21 cellular contexts compared by ENCODE assay signal in genomic region chr3:16081661-16082060, GRCh38.
DNase-seq lines count a peak whose midpoint lies in the region; ATAC-seq, FAIRE-seq and TF ChIP-seq lines count a peak whose summit lies in the region.
"Had no signal": no experiment of that assay in that cellular context is flagged by ENCODE, and none has a peak within 500 bp of the region (broad histone marks: within the 10 kb centered on the region; RNA-seq: fewer than 3 reads in every experiment).

No MANE protein-coding gene starts in this region.

- intact Hi-C loops in HCT116 (cut with micrococcal nuclease) = no loop called here
- intact Hi-C loops in K562 (cut with micrococcal nuclease) = no loop called here

- RAD21 ChIA-PET in HCT116 (lab: Charles Lee; ENCODE audit: low non-redundant PET in 1 of 2, low total read pairs in 2 of 2, uncharacterized antibody in 2 of 2, unreplicated experiment in 2 of 2) = no interaction called here

- FAIRE-seq in A549 (lab: Jason Lieb, UNC) (no peak), K562 (lab: Jason Lieb, UNC) (no peak)
- FAIRE-seq: A204.1, D721Med, G401.6, GM12891, GM19239 had no signal

- ATAC-seq in A549 = no peak
- ATAC-seq in HCT116 = no peak
- no peak for ATAC-seq in K562
- no peak for ATAC-seq in foreskin keratinocyte
- no peak for ATAC-seq in HG03571 (IDR thresholded peaks at IDR 0.05; ENCODE audit: unreplicated experiment)
- ATAC-seq: CD8-positive, alpha-beta T cell had no signal

- no peaks in the 10 kb centered on the region for H3K9me2 ChIP-seq in HCT116 (ENCODE audit: insufficient read depth)

- in situ Hi-C loops in K562 (cut with MboI) = no loop called here

- H2AFZ ChIP-seq in HCT116 (ENCODE audit: low read depth, low read length, poor library complexity, severe bottlenecking) = no peak overlapping the region
- no peak overlapping the region for H2AFZ ChIP-seq in K562 (ENCODE audit: low read depth, low read length)

- H3K4me3 ChIP-seq in A549 = no peak overlapping the region
- H3K4me3 ChIP-seq in HCT116 (replicated peaks in 1 of 2; ENCODE audit: low read depth in 1 of 2, low read length in 2 of 2) = no peak overlapping the region
- no peak overlapping the region for H3K4me3 ChIP-seq in K562
- H3K4me3 ChIP-seq: BLaER1 treated with 17β-estradiol and CSF1 and Interleukin-3, amounts not matched to agents 10 nM and 100 nM had no signal

- H3K79me2 ChIP-seq in HCT116 (ENCODE audit: insufficient read depth, low read length) (no peaks in the 10 kb centered on the region), K562 (ENCODE audit: control insufficient read depth, insufficient read depth, low read length) (no peaks in the 10 kb centered on the region)

- POLR2A ChIA-PET in A549 (lab: Yijun Ruan, JAX) (no interaction called here), HCT116 (lab: Charles Lee) (no interaction called here), K562 (lab: Yijun Ruan, JAX) (no interaction called here)

- H3K9ac ChIP-seq in HCT116 (ENCODE audit: low read length) (no peak overlapping the region), K562 (ENCODE audit: insufficient read depth in 1 of 2, low read depth in 2 of 2, low read length in 2 of 2) (no peak overlapping the region)
- H3K9ac ChIP-seq: BLaER1 treated with 17β-estradiol and CSF1 and Interleukin-3, amounts not matched to agents 10 nM and 100 nM had no signal

- H3K4me1 ChIP-seq in A549 = peaks cover 5% of the 10 kb centered on the region; the same call in 1 of the 3 replicates
- H3K4me1 ChIP-seq in HCT116 (ENCODE audit: control insufficient read depth in 1 of 2, insufficient read depth in 2 of 2, low read length in 2 of 2) = no peaks in the 10 kb centered on the region
- H3K4me1 ChIP-seq in K562 (replicated peaks in 1 of 2; ENCODE audit: control insufficient read depth in 2 of 2, insufficient read depth in 2 of 2, low read length in 2 of 2) = no peaks in the 10 kb centered on the region
- H3K4me1 ChIP-seq in foreskin keratinocyte = peaks cover 8% of the 10 kb centered on the region
- H3K4me1 ChIP-seq: BLaER1 treated with 17β-estradiol and CSF1 and Interleukin-3, amounts not matched to agents 10 nM and 100 nM; Caco-2 had no signal

- TF ChIP-seq EP300 in A549 (IDR thresholded peaks at IDR 0.05) = no peak
- no peak for TF ChIP-seq EP300 in K562 (IDR thresholded peaks at IDR 0.05; ENCODE audit: low read length)

- no peak for DNase-seq in A549 (ENCODE audit: low read depth in 1 of 2, low spot score in 1 of 2)
- DNase-seq in HCT116 (ENCODE audit: low read depth, low spot score) = no peak
- no peak for DNase-seq in K562 (ENCODE audit: extremely low read depth in 1 of 4, low spot score in 3 of 4)
- no peak for DNase-seq in RPMI8226
- DNase-seq in foreskin keratinocyte = no peak
- DNase-seq: 8988T; AML-193; Caco-2; Calu3; CD4-positive, alpha-beta T cell; CD8-positive, alpha-beta T cell; DMS79 treated with DMSO at 0.1 percent for 48 hours; GF-D8 had no signal

- H4K20me1 ChIP-seq in HCT116 (ENCODE audit: insufficient read depth) (no peaks in the 10 kb centered on the region), K562 (replicated peaks; ENCODE audit: control insufficient read depth, insufficient read depth, low read length) (no peaks in the 10 kb centered on the region)
- H4K20me1 ChIP-seq: BLaER1 treated with 17β-estradiol and CSF1 and Interleukin-3, amounts not matched to agents 10 nM and 100 nM had no signal

- no TSS peak for BruUV-seq in HCT116 (replicated peaks; lab: Mats Ljungman, UMichigan)
- no TSS peak for BruUV-seq in K562 (replicated peaks; lab: Mats Ljungman, UMichigan)

- peaks cover 34% of the 10 kb centered on the region for H3K9me3 ChIP-seq in A549
- H3K9me3 ChIP-seq in HCT116 (ENCODE audit: control insufficient read depth in 1 of 2, insufficient read depth in 1 of 2, low read depth in 1 of 2, low read length in 2 of 2) = peaks cover 4 to 11% of the 10 kb centered on the region in 2 experiments; a peak in 2 of 4 replicates
- H3K9me3 ChIP-seq in K562 (replicated peaks; ENCODE audit: control insufficient read depth, insufficient read depth, low read depth, low read length) = no peaks in the 10 kb centered on the region; the same call in 1 of the 2 replicates

- H3K9me1 ChIP-seq in K562 (ENCODE audit: control insufficient read depth, insufficient read depth, low read length) = no peaks in the 10 kb centered on the region

- TF ChIP-seq CTCF in A549 (IDR thresholded peaks at IDR 0.05) (no peak), HCT116 (IDR thresholded peaks at IDR 0.05 in 2 of 3, conservative IDR thresholded peaks at IDR 0.05 in 1 of 3; ENCODE audit: borderline replicate concordance in 1 of 3, insufficient read depth in 1 of 3, low read depth in 2 of 3, low read length in 2 of 3) (no peak), K562 (IDR thresholded peaks at IDR 0.05 in 2 of 3, conservative IDR thresholded peaks at IDR 0.05 in 1 of 3; ENCODE audit: insufficient read depth in 2 of 3, low read depth in 1 of 3, low read length in 3 of 3) (no peak), foreskin keratinocyte (conservative IDR thresholded peaks at IDR 0.05) (no peak)

- no peaks in the 10 kb centered on the region for H3K27me3 ChIP-seq in HCT116 (ENCODE audit: insufficient read depth, low read length)
- H3K27me3 ChIP-seq in K562 (ENCODE audit: control insufficient read depth in 2 of 2, insufficient read depth in 2 of 2, low read length in 2 of 2) = peaks cover 0 to 4% of the 10 kb centered on the region in 2 experiments; a peak in 1 of 5 replicates
- no peaks in the 10 kb centered on the region for H3K27me3 ChIP-seq in foreskin keratinocyte
- H3K27me3 ChIP-seq: BLaER1 treated with 17β-estradiol and CSF1 and Interleukin-3, amounts not matched to agents 10 nM and 100 nM had no signal

- CTCF ChIA-PET in A549 (lab: Yijun Ruan, JAX) = no interaction called here
- CTCF ChIA-PET in HCT116 (lab: Charles Lee) = no interaction called here
- CTCF ChIA-PET in K562 (lab: Yijun Ruan, JAX; ENCODE audit: low intra/inter-chr PET ratio) = no interaction called here

- H3K36me3 ChIP-seq in HCT116 (ENCODE audit: control insufficient read depth in 1 of 2, insufficient read depth in 2 of 2, low read length in 2 of 2) (no peaks in the 10 kb centered on the region), K562 (ENCODE audit: control insufficient read depth, insufficient read depth, low read length) (no peaks in the 10 kb centered on the region)
- H3K36me3 ChIP-seq: BLaER1 treated with 17β-estradiol and CSF1 and Interleukin-3, amounts not matched to agents 10 nM and 100 nM had no signal

- no peak for TF ChIP-seq RAD21 in A549 (conservative IDR thresholded peaks at IDR 0.05 in 1 of 2, IDR thresholded peaks at IDR 0.05 in 1 of 2)
- TF ChIP-seq RAD21 in HCT116 (IDR thresholded peaks at IDR 0.05; ENCODE audit: low read depth) = no peak
- no peak for TF ChIP-seq RAD21 in K562 (CRISPR knock-in tag; conservative IDR thresholded peaks at IDR 0.05 in 1 of 2, IDR thresholded peaks at IDR 0.05 in 1 of 2)

- no peak overlapping the region for H3K27ac ChIP-seq in A549
- H3K27ac ChIP-seq in HCT116 (ENCODE audit: low read depth, low read length) = no peak overlapping the region
- no peak overlapping the region for H3K27ac ChIP-seq in K562 (ENCODE audit: extremely low read depth, low read depth, low read length)
- no peak overlapping the region for H3K27ac ChIP-seq in foreskin keratinocyte
- H3K27ac ChIP-seq: BLaER1 treated with 17β-estradiol and CSF1 and Interleukin-3, amounts not matched to agents 10 nM and 100 nM; C4-2B had no signal

- 57% methylated on average over 3 of the region's 3 CpGs for WGBS in A549 (ENCODE audit: missing lambda C conversion rate)
- 0% methylated on average over 3 of the region's 3 CpGs for WGBS in K562 (ENCODE audit: insufficient coverage, low coverage, missing lambda C conversion rate)

- no peak for TF ChIP-seq POLR2A in A549 (IDR thresholded peaks at IDR 0.05; ENCODE audit: low read length)
- TF ChIP-seq POLR2A in HCT116 (IDR thresholded peaks at IDR 0.05; ENCODE audit: borderline replicate concordance, extremely low read depth, insufficient read depth, insufficient read length) = no peak
- TF ChIP-seq POLR2A in K562 (conservative IDR thresholded peaks at IDR 0.05) = no peak

- H3K4me2 ChIP-seq in A549 (no peak overlapping the region), HCT116 (ENCODE audit: low read length) (no peak overlapping the region), K562 (ENCODE audit: insufficient read depth, low read length) (no peak overlapping the region)
- H3K4me2 ChIP-seq: BLaER1 treated with 17β-estradiol and CSF1 and Interleukin-3, amounts not matched to agents 10 nM and 100 nM had no signal

TF ChIP-seq in A549, 52 proteins besides CTCF, POLR2A, EP300 and RAD21:
- peak; percentile 98 for TF ChIP-seq ZFP36 (IDR thresholded peaks at IDR 0.05; ENCODE audit: borderline replicate concordance, partially characterized antibody)
- TF ChIP-seq ZSCAN20 (CRISPR knock-in tag; IDR thresholded peaks at IDR 0.05) = no peak

TF ChIP-seq in HCT116, 20 proteins besides CTCF, POLR2A, EP300 and RAD21:
- TF ChIP-seq ATF3 (IDR thresholded peaks at IDR 0.05) (no peak), CBX3 (IDR thresholded peaks at IDR 0.05; ENCODE audit: low read depth) (peak; percentile 45; the same call in 1 of the 2 replicates)

TF ChIP-seq in K562, 482 proteins besides CTCF, POLR2A, EP300 and RAD21:
- TF ChIP-seq ZFP36 (IDR thresholded peaks at IDR 0.05; ENCODE audit: low read depth, low read length, partially characterized antibody) (peak; percentile 78), KDM4B (IDR thresholded peaks at IDR 0.05; ENCODE audit: borderline replicate concordance in 2 of 2, low read depth in 1 of 2) (no peak), CEBPZ (IDR thresholded peaks at IDR 0.05; ENCODE audit: borderline replicate concordance, low read depth, low read length) (peak; percentile 39; the same call in 1 of the 2 replicates)
TF ChIP-seq in K562: peak in this region for 2.

Comparison
In these comparisons a context has a peak if more than half of its experiments do, and no peak if none do; other contexts are left out.
1. Of the 35 proteins assayed by ChIP-seq in both K562 and A549: peak only in K562: none; only in A549: none; in both: ZFP36; in neither: 34.